In genomic region chr17:3318336-3318735, GRCh38 we compare ENCODE assay signal across 19 cellular contexts. TPM values are rescaled to one million over a fixed set of nuclear protein-coding genes. Genes with fewer than 3 reads are reported as not detected.
"Had no signal": no experiment of that assay in that cellular context is flagged by ENCODE, and none has a peak within 500 bp of the region (broad histone marks: within the 10 kb centered on the region; RNA-seq: fewer than 3 reads in every experiment).

No MANE protein-coding gene starts in this region.

- H3K4me3 ChIP-seq: cardiac muscle cell, esophagus squamous epithelium, ovary, upper lobe of left lung had no signal

- H3K27ac ChIP-seq: cardiac muscle cell, esophagus squamous epithelium, ovary, upper lobe of left lung had no signal

- H3K27me3 ChIP-seq: cardiac muscle cell, ovary, upper lobe of left lung had no signal

- H3K4me1 ChIP-seq: esophagus squamous epithelium, upper lobe of left lung had no signal

- H3K36me3 ChIP-seq: cardiac muscle cell, esophagus squamous epithelium, ovary, upper lobe of left lung had no signal

- DNase-seq: activated CD4-positive, alpha-beta T cell treated with anti-CD3 and anti-CD28 coated beads, Interleukin-2, amount 50 U/mL, for 48 hours; activated CD4-positive, CD25-positive, alpha-beta regulatory T cell treated with anti-CD3 and anti-CD28 coated beads, Interleukin-2, amount 50 U/mL, for 72 hours; activated CD8-positive, alpha-beta memory T cell treated with anti-CD3 and anti-CD28 coated beads, Interleukin-2, amount 10 ng/mL, durations not matched to agents 7 days and 5 days; activated naive CD4-positive, alpha-beta T cell treated with anti-CD3 and anti-CD28 coated beads, Interleukin-2, amount 50 U/mL, for 16 hours; activated T-cell treated with anti-CD3 and anti-CD28 coated beads, Interleukin-2, amount 50 U/mL, for 24 hours; esophagus squamous epithelium; hippocampal formation; ovary; T-helper 9 cell; upper lobe of left lung had no signal

- H3K9me3 ChIP-seq: esophagus squamous epithelium, ovary, upper lobe of left lung had no signal

- ATAC-seq: activated CD8-positive, alpha-beta memory T cell treated with anti-CD3 and anti-CD28 coated beads, Interleukin-2, amount 10 ng/mL, durations not matched to agents 7 days and 5 days; sciatic nerve had no signal

RNA-seq across cellular contexts. Expression of gene OR3A1, which starts 20.2 kb away (rescaled TPM):
- total RNA-seq: astrocyte, cardiac muscle cell, esophagus squamous epithelium, kidney epithelial cell, liver, mesothelial cell of epicardium, myocyte, neural crest cell, pulmonary artery endothelial cell, sciatic nerve, upper lobe of left lung had no signal
- polyA plus RNA-seq: cardiac muscle cell, liver had no signal
